In the genomic region with DNA sequence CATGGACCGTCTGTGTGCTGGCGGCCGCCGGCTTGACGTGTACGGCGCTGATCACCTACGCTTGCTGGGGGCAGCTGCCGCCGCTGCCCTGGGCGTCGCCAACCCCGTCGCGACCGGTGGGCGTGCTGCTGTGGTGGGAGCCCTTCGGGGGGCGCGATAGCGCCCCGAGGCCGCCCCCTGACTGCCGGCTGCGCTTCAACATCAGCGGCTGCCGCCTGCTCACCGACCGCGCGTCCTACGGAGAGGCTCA, we compare ENCODE assay signal across 8 cellular contexts. TPM values are rescaled to one million over a fixed set of nuclear protein-coding genes. Genes with fewer than 3 reads are reported as not detected.
A peak's percentile ranks its signal among the peaks of the same experiment; 100 is the strongest.
DNase-seq lines count a peak whose midpoint lies in the region; ATAC-seq and TF ChIP-seq lines count a peak whose summit lies in the region.

No MANE protein-coding gene starts in this region.

- H3K4me1 Mint-ChIP-seq in Caco-2 (ENCODE audit: low read depth, unreplicated experiment) (peaks cover 35% of the 10 kb centered on the region), immature natural killer cell (peaks cover 36 to 48% of the 10 kb centered on the region in 2 donors)
- peaks cover 39% of the 10 kb centered on the region for H3K4me1 Mint-ChIP-seq in activated T-cell treated with anti-CD3 and anti-CD28 coated beads, Interleukin-2, amount 50 U/mL, for 72 hours (ENCODE audit: low read depth)

- H3K27me3 Mint-ChIP-seq in Caco-2 (ENCODE audit: insufficient read depth, unreplicated experiment) (no peaks in the 10 kb centered on the region), immature natural killer cell (ENCODE audit: low read depth in 3 of 3) (peaks cover 0 to 2% (median 2%) of the 10 kb centered on the region in 3 donors)
- peaks cover 5% of the 10 kb centered on the region for H3K27me3 Mint-ChIP-seq in activated T-cell treated with anti-CD3 and anti-CD28 coated beads, Interleukin-2, amount 50 U/mL, for 72 hours (ENCODE audit: low read depth)

- ATAC-seq in HG02642 (IDR thresholded peaks at IDR 0.05; ENCODE audit: poor library complexity, unreplicated experiment) = peak; percentile 34
- ATAC-seq in activated T-cell treated with anti-CD3 and anti-CD28 coated beads, Interleukin-2, amount 50 U/mL, for 72 hours (replicated peaks in 1 of 2) = peak; percentile 15 to 54
- ATAC-seq in GM21367 (IDR thresholded peaks at IDR 0.05; ENCODE audit: unreplicated experiment) = no peak

- intact Hi-C loops in Caco-2 (cut with micrococcal nuclease; ENCODE audit: unreplicated experiment) = loop anchor here (1.0 to 5.0 kb wide), 5 partner anchors 23 to 523 kb away; partner anchors contain the start of genes ANKRD49, MRE11 and SRSF8

- DNase-seq in Caco-2 = no peak
- no peak for DNase-seq in activated T-cell treated with anti-CD3 and anti-CD28 coated beads, Interleukin-2, amount 50 U/mL, for 72 hours
- no peak for DNase-seq in immature natural killer cell
- DNase-seq in HUDEP-2 (lab: John Stamatoyannopoulos, UW; ENCODE audit: unreplicated experiment in 76 of 76) = no peak
- DNase-seq in stimulated activated CD4-positive, alpha-beta T cell treated with anti-CD3 and anti-CD28 coated beads, Interleukin-2, amount 100 ng/mL, for 24 hours = no peak

- H3K27ac ChIP-seq in stomach smooth muscle (ENCODE audit: low read length) = peak overlapping the region; percentile 97

- POLR2A ChIA-PET in Caco-2 (lab: Charles Lee) = interaction anchor here (1.0 to 1.7 kb wide), 4 partner anchors 11 to 44 kb away, joined by 3 to 10 read pairs (median 6); no protein-coding TSS in a partner anchor

- peak overlapping the region; percentile 86 for H3K4me3 Mint-ChIP-seq in Caco-2 (ENCODE audit: unreplicated experiment)
- H3K4me3 Mint-ChIP-seq in activated T-cell treated with anti-CD3 and anti-CD28 coated beads, Interleukin-2, amount 50 U/mL, for 72 hours = peak overlapping the region; percentile 68 to 85
- H3K4me3 Mint-ChIP-seq in immature natural killer cell = peak overlapping the region in 4 of 5 donors; percentile 36 to 76 (median 56)

- H3K9me3 ChIP-seq in Caco-2 = no peaks in the 10 kb centered on the region
- no peaks in the 10 kb centered on the region for H3K9me3 ChIP-seq in stomach smooth muscle (ENCODE audit: control insufficient read depth in 2 of 2, low read length in 2 of 2)

- H3K36me3 ChIP-seq in Caco-2 (ENCODE audit: control insufficient read depth, insufficient read depth, low read length) = no peaks in the 10 kb centered on the region
- peaks cover 3% of the 10 kb centered on the region in 2 donors for H3K36me3 ChIP-seq in stomach smooth muscle (ENCODE audit: control insufficient read depth in 2 of 2, insufficient read depth in 2 of 2, low read length in 2 of 2)

- CTCF ChIA-PET in Caco-2 (lab: Charles Lee) = interaction anchor here (1.0 to 1.3 kb wide), 3 partner anchors 19 to 79 kb away, joined by 3 to 5 read pairs (median 3); no protein-coding TSS in a partner anchor

- H3K9ac ChIP-seq in stomach smooth muscle (ENCODE audit: low read length in 2 of 2) = peak overlapping the region; percentile 95 to 96

- no TSS peak for BruUV-seq in Caco-2 (replicated peaks; lab: Mats Ljungman, UMichigan)

- no peaks in the 10 kb centered on the region for H3K9me3 Mint-ChIP-seq in Caco-2 (ENCODE audit: unreplicated experiment)
- H3K9me3 Mint-ChIP-seq in activated T-cell treated with anti-CD3 and anti-CD28 coated beads, Interleukin-2, amount 50 U/mL, for 72 hours = no peaks in the 10 kb centered on the region
- H3K9me3 Mint-ChIP-seq in immature natural killer cell = no peaks in the 10 kb centered on the region

- H3K27ac Mint-ChIP-seq in Caco-2 (ENCODE audit: unreplicated experiment) = no peak overlapping the region
- no peak overlapping the region for H3K27ac Mint-ChIP-seq in activated T-cell treated with anti-CD3 and anti-CD28 coated beads, Interleukin-2, amount 50 U/mL, for 72 hours
- H3K27ac Mint-ChIP-seq in immature natural killer cell = no peak overlapping the region

- H3K36me3 Mint-ChIP-seq in Caco-2 (ENCODE audit: insufficient read depth, unreplicated experiment) (peaks cover 24% of the 10 kb centered on the region), immature natural killer cell (peaks cover 0 to 12% (median 0%) of the 10 kb centered on the region in 3 donors)
- H3K36me3 Mint-ChIP-seq in activated T-cell treated with anti-CD3 and anti-CD28 coated beads, Interleukin-2, amount 50 U/mL, for 72 hours (ENCODE audit: insufficient read depth in 2 of 2) = peaks cover 2% of the 10 kb centered on the region in 2 donors

- H3K4me3 ChIP-seq in Caco-2 (ENCODE audit: low read depth, low read length) = peak overlapping the region; percentile 71
- H3K4me3 ChIP-seq in stomach smooth muscle (ENCODE audit: low read length in 2 of 2) = peak overlapping the region; percentile 72 to 84

- H3K27me3 ChIP-seq in Caco-2 (replicated peaks; ENCODE audit: control insufficient read depth, insufficient read depth, low read length) (no peaks in the 10 kb centered on the region), stomach smooth muscle (ENCODE audit: control insufficient read depth in 1 of 2, insufficient read depth in 2 of 2, low read length in 2 of 2) (no peaks in the 10 kb centered on the region)

- TF ChIP-seq CTCF in Caco-2 (IDR thresholded peaks at IDR 0.05; ENCODE audit: insufficient read depth in 1 of 2, low read depth in 1 of 2, low read length in 1 of 2, severe bottlenecking in 1 of 2, unreplicated experiment in 1 of 2) = no peak

- H3K4me1 ChIP-seq in Caco-2 (peaks cover 29% of the 10 kb centered on the region), stomach smooth muscle (ENCODE audit: control insufficient read depth, insufficient read depth, low read length) (peaks cover 33% of the 10 kb centered on the region)

RNA-seq across cellular contexts. Expression of gene FUT4, which starts 0.8 kb away (rescaled TPM):
- total RNA-seq in Caco-2 (2022) = 24.5 and 25.0 TPM in 2 replicates
- total RNA-seq in activated T-cell treated with anti-CD3 and anti-CD28 coated beads, Interleukin-2, amount 50 U/mL, for 72 hours = 1 to 10 TPM; 5.4 to 5.5 TPM
- polyA plus RNA-seq in immature natural killer cell = 1 to 10 TPM; 1.3 to 2.4 (median 1.4) TPM

RNA-seq across cellular contexts. Expression of gene PIWIL4, which starts 22.7 kb away (rescaled TPM):
- 3.4 and 3.6 TPM in 2 replicates for total RNA-seq in Caco-2 (2022)
- total RNA-seq in activated T-cell treated with anti-CD3 and anti-CD28 coated beads, Interleukin-2, amount 50 U/mL, for 72 hours = 1 to 10 TPM; 1.1 to 1.6 TPM
- polyA plus RNA-seq in immature natural killer cell = under 1 TPM in 1 of 3 donors, not detected in 2; 0.85 TPM

RNA-seq across cellular contexts. Expression of gene C11orf97, which starts 32.2 kb away (rescaled TPM):
- total RNA-seq in Caco-2 (2022) = not detected in 2 replicates
- not detected for total RNA-seq in activated T-cell treated with anti-CD3 and anti-CD28 coated beads, Interleukin-2, amount 50 U/mL, for 72 hours
- polyA plus RNA-seq in immature natural killer cell = not detected

RNA-seq across cellular contexts. Expression of gene ANKRD49, which starts 50.7 kb away (rescaled TPM):
- 27.5 and 29.2 TPM in 2 replicates for total RNA-seq in Caco-2 (2022)
- 10 to 100 TPM; 24.2 to 28.1 TPM for total RNA-seq in activated T-cell treated with anti-CD3 and anti-CD28 coated beads, Interleukin-2, amount 50 U/mL, for 72 hours
- polyA plus RNA-seq in immature natural killer cell = 10 to 100 TPM; 19.4 to 26.4 (median 19.9) TPM

RNA-seq across cellular contexts. Expression of gene MRE11, which starts 50.9 kb away (rescaled TPM):
- total RNA-seq in Caco-2 (2022) = 64.8 and 80.0 TPM in 2 replicates
- total RNA-seq in activated T-cell treated with anti-CD3 and anti-CD28 coated beads, Interleukin-2, amount 50 U/mL, for 72 hours = 10 to 100 TPM; 43.8 to 49.1 TPM
- polyA plus RNA-seq in immature natural killer cell = 10 to 100 TPM in 1 of 3 donors, 1 to 10 TPM in 2; 9.1 to 20.1 (median 9.6) TPM
